In the genomic region with DNA sequence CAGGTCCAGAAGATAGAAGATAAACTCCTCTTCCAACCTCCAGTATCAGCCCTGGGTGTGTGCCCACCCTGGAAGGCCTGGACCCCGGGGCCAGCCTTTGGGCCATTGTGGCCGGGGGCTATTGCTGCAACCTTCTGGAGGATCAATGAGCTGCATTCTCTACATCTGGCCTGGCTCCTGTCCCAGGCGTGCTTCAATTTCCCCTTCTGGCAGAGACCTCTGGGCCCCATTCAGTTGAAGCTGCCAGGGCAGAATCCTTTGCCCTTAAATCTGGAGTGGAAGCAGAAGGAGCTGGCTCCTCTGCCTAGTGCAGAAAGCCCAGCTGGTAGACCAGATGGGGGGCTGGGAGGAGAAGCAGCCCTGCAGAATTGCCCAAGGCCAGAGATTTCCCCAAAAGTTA, we compare ENCODE assay signal across 19 cellular contexts.
"Had no signal": no experiment of that assay in that cellular context is flagged by ENCODE, and none has a peak within 500 bp of the region (broad histone marks: within the 10 kb centered on the region; RNA-seq: fewer than 3 reads in every experiment).

No MANE protein-coding gene starts in this region.

- H3K27me3 ChIP-seq: left lung, ovary, spleen, stomach, testis, upper lobe of right lung had no signal

- H3K4me1 Mint-ChIP-seq: naive B cell had no signal

- H3K4me3 ChIP-seq: left lung, ovary, spleen, stomach, testis, upper lobe of right lung had no signal

- H3K4me3 Mint-ChIP-seq: naive B cell had no signal

- H3K9me3 Mint-ChIP-seq: naive B cell had no signal

- H3K36me3 Mint-ChIP-seq: naive B cell had no signal

- H3K36me3 ChIP-seq: ovary had no signal

- H3K27ac ChIP-seq: left lung, ovary, spleen, stomach, testis, upper lobe of right lung had no signal

- DNase-seq: activated CD4-positive, alpha-beta T cell treated with anti-CD3 and anti-CD28 coated beads, Interleukin-2, amount 50 U/mL, for 1 hour; activated CD8-positive, alpha-beta memory T cell treated with anti-CD3 and anti-CD28 coated beads for 24 hours; activated naive CD4-positive, alpha-beta T cell treated with Interleukin-2 at 50 U/mL for 16 hours; activated T-cell treated with anti-CD3 and anti-CD28 coated beads for 4 hours; cerebellar nuclear complex; dermis blood vessel endothelial cell; hippocampal formation; left lung; mammary epithelial cell; naive B cell; spleen; stimulated activated CD4-positive, alpha-beta T cell treated with anti-CD3 and anti-CD28 coated beads, Interleukin-1b, Interleukin-23, amount 100 ng/mL, for 48 hours; T1000; testis; upper lobe of right lung had no signal

- H3K4me1 ChIP-seq: left lung had no signal

- ATAC-seq: activated CD4-positive, CD25-positive, alpha-beta regulatory T cell treated with anti-CD3 and anti-CD28 coated beads, Interleukin-2, amount 50 U/mL, for 24 hours; left lung; sciatic nerve; upper lobe of right lung had no signal

- H3K9me3 ChIP-seq: left lung, ovary, spleen, stomach, testis, upper lobe of right lung had no signal

- H3K27ac Mint-ChIP-seq: naive B cell had no signal
